24 cellular contexts compared by ENCODE assay signal in genomic region chr2:52128081-52128480, GRCh38.
DNase-seq lines count a peak whose midpoint lies in the region; ATAC-seq and TF ChIP-seq lines count a peak whose summit lies in the region.
"Had no signal": no experiment of that assay in that cellular context is flagged by ENCODE, and none has a peak within 500 bp of the region (broad histone marks: within the 10 kb centered on the region; RNA-seq: fewer than 3 reads in every experiment).

No MANE protein-coding gene starts in this region.

- H3K23ac ChIP-seq in IMR-90 (ENCODE audit: low read depth, low read length) = no peak overlapping the region

- H2BK15ac ChIP-seq in IMR-90 (ENCODE audit: low read depth, low read length) = peak overlapping the region; percentile 42; the same call in 1 of the 3 replicates

- no peak overlapping the region for H2AK5ac ChIP-seq in IMR-90 (ENCODE audit: low read depth, low read length)

- H2BK5ac ChIP-seq in IMR-90 (ENCODE audit: low read depth, low read length, poor library complexity, severe bottlenecking) = no peak overlapping the region

- H3K9me3 ChIP-seq in IMR-90 (ENCODE audit: control insufficient read depth, insufficient read depth, low read length) (no peaks in the 10 kb centered on the region), SK-N-MC (ENCODE audit: low read depth, low read length) (no peaks in the 10 kb centered on the region)
- H3K9me3 ChIP-seq: BE2C, right atrium auricular region had no signal

- DNase-seq in IMR-90 (peak; percentile 18), SK-N-MC (ENCODE audit: low read depth, low spot score) (no peak), fibroblast of mammary gland (ENCODE audit: low read depth) (peak; percentile 18), smooth muscle cell of the brain vasculature (ENCODE audit: low read depth, low spot score) (peak; percentile 58), NCI-H1105 (lab: John Stamatoyannopoulos, UW) (no peak), NCI-H526 treated with DMSO at 0.1 percent for 48 hours (lab: John Stamatoyannopoulos, UW) (no peak), NCI-H2107 treated with DMSO at 0.1 percent for 48 hours (lab: John Stamatoyannopoulos, UW; ENCODE audit: unreplicated experiment) (no peak)
- DNase-seq: activated CD4-positive, alpha-beta T cell treated with anti-CD3 and anti-CD28 coated beads, Interleukin-2, amount 50 U/mL, for 48 hours; activated naive CD4-positive, alpha-beta T cell; activated naive CD8-positive, alpha-beta T cell treated with anti-CD3 and anti-CD28 coated beads, Interleukin-2, amount 50 U/mL, for 24 hours; activated T-cell treated with anti-CD3 and anti-CD28 coated beads, Interleukin-2, amount 50 U/mL, for 72 hours; BE2C; CD8-positive, alpha-beta T cell; DMS 273 treated with DMSO at 0.1 percent for 48 hours; H7; left colon; mammary epithelial cell; NCI-H446 treated with DMSO at 0.1 percent for 48 hours; NCI-H82; spleen; stimulated activated CD4-positive, alpha-beta T cell treated with anti-CD3 and anti-CD28 coated beads, Interleukin-2, amount 100 ng/mL, for 24 hours; stimulated activated naive CD8-positive, alpha-beta T cell treated with anti-CD3 and anti-CD28 coated beads, Interleukin-15, amount 100 ng/mL, for 72 hours had no signal

- dilution Hi-C loops in IMR-90 (cut with HindIII; ENCODE audit: low sequenced_read_pairs, unreplicated experiment) = no loop called here

- peak overlapping the region; percentile 15; the same call in 1 of the 2 replicates for H3K4ac ChIP-seq in IMR-90 (ENCODE audit: low read depth, low read length)

- ATAC-seq in IMR-90 (ENCODE audit: low read depth) = peak; percentile 44
- ATAC-seq: activated naive CD8-positive, alpha-beta T cell treated with anti-CD3 and anti-CD28 coated beads, Interleukin-2, amount 50 U/mL, for 24 hours; activated T-cell treated with anti-CD3 and anti-CD28 coated beads, Interleukin-2, amount 50 U/mL, for 72 hours; CD8-positive, alpha-beta T cell; left colon; stimulated activated naive CD8-positive, alpha-beta T cell treated with anti-CD3 and anti-CD28 coated beads, Interleukin-15, amount 100 ng/mL, for 72 hours had no signal

- in situ Hi-C loops in IMR-90 (cut with MboI; ENCODE audit: low sequenced_read_pairs) = no loop called here

- no peak for TF ChIP-seq RAD21 in IMR-90 (IDR thresholded peaks at IDR 0.05; ENCODE audit: low read length)

- POLR2A ChIA-PET in IMR-90 (lab: Charles Lee; ENCODE audit: unreplicated experiment) = no interaction called here

- no TSS peak for BruUV-seq in IMR-90 (replicated peaks; lab: Mats Ljungman, UMichigan)

- H3K14ac ChIP-seq in IMR-90 (replicated peaks; ENCODE audit: low read depth, low read length) = peak overlapping the region; percentile 37; the same call in 1 of the 2 replicates

- peak overlapping the region; percentile 64 for H2AFZ ChIP-seq in IMR-90 (replicated peaks; ENCODE audit: low read length, poor library complexity)
- H2AFZ ChIP-seq: hepatocyte had no signal

- H3K18ac ChIP-seq in IMR-90 (ENCODE audit: low read depth, low read length) = 0 out of 2 replicates have a peak overlapping the region, but pooled peaks have one; percentile 70

- TF ChIP-seq POLR2A in IMR-90 (IDR thresholded peaks at IDR 0.05; ENCODE audit: low read depth, low read length) = no peak

- H4K5ac ChIP-seq in IMR-90 (ENCODE audit: low read depth, low read length) = peak overlapping the region; percentile 49; the same call in 1 of the 2 replicates

- CTCF ChIA-PET in IMR-90 (lab: Yijun Ruan, JAX) = no interaction called here

- no peaks in the 10 kb centered on the region for H3K79me1 ChIP-seq in IMR-90 (ENCODE audit: low read depth in 1 of 2, low read length in 2 of 2)

- H3K9me1 ChIP-seq in IMR-90 (ENCODE audit: insufficient read depth, low read length) = no peaks in the 10 kb centered on the region

- H3K27ac ChIP-seq in IMR-90 (ENCODE audit: insufficient read depth, low read length) (no peak overlapping the region), SK-N-MC (peak overlapping the region; percentile 42)
- H3K27ac ChIP-seq: hepatocyte, right atrium auricular region, spleen had no signal

- H3K4me2 ChIP-seq in IMR-90 (ENCODE audit: low read depth, low read length) = 0 out of 2 replicates have a peak overlapping the region, but pooled peaks have one; percentile 39
- H3K4me2 ChIP-seq: hepatocyte had no signal

- H4K20me1 ChIP-seq in IMR-90 (ENCODE audit: insufficient read depth, low read length) = no peaks in the 10 kb centered on the region

- no peaks in the 10 kb centered on the region for H3K27me3 ChIP-seq in IMR-90 (ENCODE audit: control insufficient read depth, insufficient read depth, low read length)
- H3K27me3 ChIP-seq: BE2C, hepatocyte, right atrium auricular region, spleen had no signal

- no peak overlapping the region; the same call in 1 of the 2 replicates for H3K56ac ChIP-seq in IMR-90 (ENCODE audit: extremely low read depth, insufficient read depth, low read length)

- H2AK9ac ChIP-seq in IMR-90 (replicated peaks; ENCODE audit: low read depth, low read length, poor library complexity) = no peak overlapping the region

- H4K91ac ChIP-seq in IMR-90 (ENCODE audit: insufficient read depth, low read depth, low read length) = no peak overlapping the region

- peak overlapping the region; percentile 72 for H2BK120ac ChIP-seq in IMR-90 (ENCODE audit: low read depth, low read length)

- peak overlapping the region; percentile 33; the same call in 1 of the 2 replicates for H2BK20ac ChIP-seq in IMR-90 (ENCODE audit: low read depth, low read length)

- no peak overlapping the region for H3K4me3 ChIP-seq in IMR-90 (ENCODE audit: insufficient read depth, low read depth, low read length)
- peak overlapping the region; percentile 31; the same call in 1 of the 2 replicates for H3K4me3 ChIP-seq in SK-N-MC
- H3K4me3 ChIP-seq in fibroblast of mammary gland (ENCODE audit: control insufficient read depth, low read depth, low read length) = no peak overlapping the region
- H3K4me3 ChIP-seq: hepatocyte, right atrium auricular region, spleen had no signal

- intact Hi-C loops in IMR-90 (cut with micrococcal nuclease) = no loop called here

- H3K4me1 ChIP-seq in IMR-90 (ENCODE audit: control insufficient read depth, insufficient read depth, low read length) = peaks cover 2% of the 10 kb centered on the region
- H3K4me1 ChIP-seq: BE2C, right atrium auricular region, spleen had no signal

- peak overlapping the region in 1 of 2 experiments; percentile 81; a peak in 2 of 4 replicates for H4K8ac ChIP-seq in IMR-90 (ENCODE audit: low read depth in 2 of 2, low read length in 2 of 2)

- TF ChIP-seq CTCF in IMR-90 (conservative IDR thresholded peaks at IDR 0.05; ENCODE audit: low read depth, low read length) = no peak
- no peak for TF ChIP-seq CTCF in fibroblast of mammary gland (conservative IDR thresholded peaks at IDR 0.05; ENCODE audit: control insufficient read depth, insufficient read depth, low read depth, low read length)

- H3K36me3 ChIP-seq in IMR-90 (ENCODE audit: control insufficient read depth, insufficient read depth, low read length) (no peaks in the 10 kb centered on the region), SK-N-MC (ENCODE audit: insufficient read depth, low read length) (no peaks in the 10 kb centered on the region)
- H3K36me3 ChIP-seq: BE2C, right atrium auricular region, spleen had no signal

- no CpG with 5 or more reads among the region's 3 CpGs for WGBS in IMR-90 (ENCODE audit: extremely low coverage in 2 of 2, insufficient read length in 1 of 2), 2 experiments

- H3K9ac ChIP-seq in IMR-90 (ENCODE audit: low read depth, low read length) (no peak overlapping the region), SK-N-MC (ENCODE audit: insufficient read length) (no peak overlapping the region)

TF ChIP-seq in IMR-90, 13 proteins besides CTCF, POLR2A, EP300 and RAD21:
- TF ChIP-seq RCOR1 (IDR thresholded peaks at IDR 0.05; ENCODE audit: insufficient replicate concordance, low read length) (no peak), NFE2L2 (IDR thresholded peaks at IDR 0.05; ENCODE audit: low read depth, low read length) (no peak), FOS (IDR thresholded peaks at IDR 0.05; ENCODE audit: low read depth, low read length) (no peak), CEBPB (IDR thresholded peaks at IDR 0.05; ENCODE audit: low read depth, low read length) (no peak), USF2 (IDR thresholded peaks at IDR 0.05; ENCODE audit: low read depth, low read length) (no peak), MAZ (IDR thresholded peaks at IDR 0.05; ENCODE audit: borderline replicate concordance, low read depth, low read length) (no peak), MXI1 (IDR thresholded peaks at IDR 0.05; ENCODE audit: borderline replicate concordance, low read depth, low read length) (no peak)

Comparison
In these comparisons a context has a peak if more than half of its experiments do, and no peak if none do; other contexts are left out.
1. DNase-seq: peak in IMR-90 (single experiment), fibroblast of mammary gland (single experiment) and smooth muscle cell of the brain vasculature (single experiment); none in SK-N-MC (single experiment), NCI-H1105 (single experiment), NCI-H526 treated with DMSO at 0.1 percent for 48 hours (single experiment) and NCI-H2107 treated with DMSO at 0.1 percent for 48 hours (single experiment).